In genomic region chr6:75483136-75483952, GRCh38 we compare ENCODE assay signal across 15 cellular contexts. TPM values are rescaled to one million over a fixed set of nuclear protein-coding genes. Genes with fewer than 3 reads are reported as not detected.
"Had no signal": no experiment of that assay in that cellular context is flagged by ENCODE, and none has a peak within 500 bp of the region (broad histone marks: within the 10 kb centered on the region; RNA-seq: fewer than 3 reads in every experiment).

No MANE protein-coding gene starts in this region.

- ATAC-seq: activated CD4-positive, alpha-beta T cell treated with anti-CD3 and anti-CD28 coated beads for 36 hours; activated CD8-positive, alpha-beta T cell treated with anti-CD3 and anti-CD28 coated beads for 36 hours; T-cell had no signal

- H3K36me3 ChIP-seq: prostate gland, tibial nerve had no signal

- H3K4me3 ChIP-seq: lung, prostate gland, skin epidermis, tibial nerve had no signal

- H3K9me3 ChIP-seq: prostate gland, tibial nerve had no signal

- H3K27me3 ChIP-seq: tibial nerve had no signal

- H3K27ac ChIP-seq: epithelial cell of prostate, prostate gland, skin epidermis, tibial nerve had no signal

- DNase-seq: activated CD4-positive, alpha-beta T cell treated with anti-CD3 and anti-CD28 coated beads for 36 hours; activated CD8-positive, alpha-beta memory T cell treated with anti-CD3 and anti-CD28 coated beads, Interleukin-2, amount 50 U/mL, for 4 hours; activated CD8-positive, alpha-beta T cell treated with anti-CD3 and anti-CD28 coated beads for 36 hours; activated naive CD4-positive, alpha-beta T cell; aorta; effector memory CD4-positive, alpha-beta T cell; nephron progenitor cell; T-cell; T1000 had no signal

RNA-seq across cellular contexts. Expression of gene FILIP1, which starts 10.3 kb away (rescaled TPM):
- total RNA-seq: activated CD4-positive, alpha-beta T cell treated with anti-CD3 and anti-CD28 coated beads for 36 hours; SK-MEL-5 had no signal
